ENCODE assay signal across 26 cellular contexts in genomic region chr5:138737494-138738265, GRCh38. TPM values are rescaled to one million over a fixed set of nuclear protein-coding genes. Genes with fewer than 3 reads are reported as not detected.
DNase-seq lines count a peak whose midpoint lies in the region; ATAC-seq and TF ChIP-seq lines count a peak whose summit lies in the region.
"Had no signal": no experiment of that assay in that cellular context is flagged by ENCODE, and none has a peak within 500 bp of the region (broad histone marks: within the 10 kb centered on the region; RNA-seq: fewer than 3 reads in every experiment).

No MANE protein-coding gene starts in this region.

- ATAC-seq in foreskin keratinocyte (peak; percentile 73), HG03196 (IDR thresholded peaks at IDR 0.05; ENCODE audit: unreplicated experiment) (no peak)
- ATAC-seq: activated CD8-positive, alpha-beta T cell treated with anti-CD3 and anti-CD28 coated beads, Interleukin-2, amount 10 ng/mL, durations not matched to agents 7 days and 5 days; left lobe of liver; psoas muscle; T-cell had no signal

- DNase-seq in NCI-H146 (lab: John Stamatoyannopoulos, UW): peak; percentile 16
- DNase-seq in NCI-H146 treated with DMSO at 0.1 percent for 48 hours (lab: John Stamatoyannopoulos, UW; ENCODE audit: unreplicated experiment): no peak
- DNase-seq in NCI-H526 (lab: John Stamatoyannopoulos, UW): peak; percentile 95 to 96
- DNase-seq in activated T-helper 2 cell treated with anti-CD3 and anti-CD28 coated beads, Interferon-gamma antibody, Interleukin-2, Interleukin-4, amounts not matched to agents 10 μg/mL and 5 μg/mL and 100 μg/mL, durations not matched to agents 14 hours and 24 hours and 36 hours (ENCODE audit: low spot score): no peak
- DNase-seq in foreskin keratinocyte: peak in 1 of 2 donors; percentile 48
- DNase-seq in NCI-H1436 treated with DMSO at 0.1 percent for 48 hours (lab: John Stamatoyannopoulos, UW): no peak
- DNase-seq in NCI-H1105 (lab: John Stamatoyannopoulos, UW): no peak
- DNase-seq: activated CD4-positive, CD25-positive, alpha-beta regulatory T cell treated with anti-CD3 and anti-CD28 coated beads, Interleukin-2, amount 50 U/mL, for 72 hours; activated CD8-positive, alpha-beta T cell treated with anti-CD3 and anti-CD28 coated beads, Interleukin-2, amount 10 ng/mL, durations not matched to agents 7 days and 5 days; CD4-positive, CD25-positive, alpha-beta regulatory T cell; central memory CD4-positive, alpha-beta T cell; dorsolateral prefrontal cortex; HCEC 1CT; mesendoderm; naive B cell; NCI-H1105 treated with DMSO at 0.1 percent for 48 hours; NCI-H2107; NCI-H524; psoas muscle; SHP77; stimulated activated CD4-positive, alpha-beta T cell treated with anti-CD3 and anti-CD28 coated beads, Interleukin-1b, Interleukin-23, amount 100 ng/mL, for 48 hours; T-cell had no signal

- intact Hi-C loops in activated T-helper 2 cell treated with anti-CD3 and anti-CD28 coated beads, Interferon-gamma antibody, Interleukin-2, Interleukin-4, amounts not matched to agents 10 μg/mL and 5 μg/mL and 100 μg/mL, durations not matched to agents 14 hours and 24 hours and 36 hours (cut with micrococcal nuclease): loop anchor here (1.0 to 5.0 kb wide), 5 partner anchors 17 to 160 kb away; partner anchors contain the start of gene HSPA9

- peak overlapping the region; percentile 92 for H3K27ac Mint-ChIP-seq in activated T-helper 2 cell treated with anti-CD3 and anti-CD28 coated beads, Interferon-gamma antibody, Interleukin-2, Interleukin-4, amounts not matched to agents 10 μg/mL and 5 μg/mL and 100 μg/mL, durations not matched to agents 14 hours and 24 hours and 36 hours
- H3K27ac Mint-ChIP-seq: activated CD8-positive, alpha-beta T cell treated with anti-CD3 and anti-CD28 coated beads, Interleukin-2, amount 10 ng/mL, durations not matched to agents 7 days and 5 days; CD4-positive, CD25-positive, alpha-beta regulatory T cell; T-cell had no signal

- H3K4me1 Mint-ChIP-seq in activated T-helper 2 cell treated with anti-CD3 and anti-CD28 coated beads, Interferon-gamma antibody, Interleukin-2, Interleukin-4, amounts not matched to agents 10 μg/mL and 5 μg/mL and 100 μg/mL, durations not matched to agents 14 hours and 24 hours and 36 hours (ENCODE audit: low read depth): peaks cover 38% of the 10 kb centered on the region

- TF ChIP-seq CTCF in foreskin keratinocyte (conservative IDR thresholded peaks at IDR 0.05): no peak

- H3K36me3 Mint-ChIP-seq in activated T-helper 2 cell treated with anti-CD3 and anti-CD28 coated beads, Interferon-gamma antibody, Interleukin-2, Interleukin-4, amounts not matched to agents 10 μg/mL and 5 μg/mL and 100 μg/mL, durations not matched to agents 14 hours and 24 hours and 36 hours (ENCODE audit: low read depth): no peaks in the 10 kb centered on the region
- H3K36me3 Mint-ChIP-seq: CD4-positive, CD25-positive, alpha-beta regulatory T cell; naive B cell; T-cell had no signal

- H3K27me3 Mint-ChIP-seq in activated T-helper 2 cell treated with anti-CD3 and anti-CD28 coated beads, Interferon-gamma antibody, Interleukin-2, Interleukin-4, amounts not matched to agents 10 μg/mL and 5 μg/mL and 100 μg/mL, durations not matched to agents 14 hours and 24 hours and 36 hours (ENCODE audit: low read depth): peaks cover 10% of the 10 kb centered on the region

- no peaks in the 10 kb centered on the region for H3K9me3 Mint-ChIP-seq in activated T-helper 2 cell treated with anti-CD3 and anti-CD28 coated beads, Interferon-gamma antibody, Interleukin-2, Interleukin-4, amounts not matched to agents 10 μg/mL and 5 μg/mL and 100 μg/mL, durations not matched to agents 14 hours and 24 hours and 36 hours
- H3K9me3 Mint-ChIP-seq: T-cell had no signal

- H3K27ac ChIP-seq in foreskin keratinocyte: peak overlapping the region; percentile 17
- H3K27ac ChIP-seq: 22Rv1, dorsolateral prefrontal cortex, HL-60, psoas muscle had no signal

- H3K4me1 ChIP-seq in foreskin keratinocyte: peaks cover 19% of the 10 kb centered on the region

- no peaks in the 10 kb centered on the region for H3K27me3 ChIP-seq in foreskin keratinocyte
- H3K27me3 ChIP-seq: dorsolateral prefrontal cortex had no signal

- no peak overlapping the region for H3K4me3 Mint-ChIP-seq in activated T-helper 2 cell treated with anti-CD3 and anti-CD28 coated beads, Interferon-gamma antibody, Interleukin-2, Interleukin-4, amounts not matched to agents 10 μg/mL and 5 μg/mL and 100 μg/mL, durations not matched to agents 14 hours and 24 hours and 36 hours (ENCODE audit: low read depth)
- H3K4me3 Mint-ChIP-seq: activated CD8-positive, alpha-beta T cell treated with anti-CD3 and anti-CD28 coated beads, Interleukin-2, amount 10 ng/mL, durations not matched to agents 7 days and 5 days; naive B cell; T-cell had no signal

RNA-seq across cellular contexts. Expression of gene CTNNA1, which starts 15.5 kb away (rescaled TPM):
- 272 and 298 TPM in 2 replicates for total RNA-seq in activated T-helper 2 cell treated with anti-CD3 and anti-CD28 coated beads, Interferon-gamma antibody, Interleukin-2, Interleukin-4, amounts not matched to agents 10 μg/mL and 5 μg/mL and 100 μg/mL, durations not matched to agents 14 hours and 24 hours and 36 hours
- total RNA-seq in foreskin keratinocyte: 250 and 266 TPM in 2 replicates
- 146 and 149 TPM in 2 replicates for polyA plus RNA-seq in foreskin keratinocyte

Comparison
In these comparisons a context has a peak if more than half of its experiments do, and no peak if none do; other contexts are left out.
1. DNase-seq: peak in NCI-H146 (single experiment) and NCI-H526 (2 of 2); none in NCI-H146 treated with DMSO at 0.1 percent for 48 hours (single experiment), activated T-helper 2 cell treated with anti-CD3 and anti-CD28 coated beads, Interferon-gamma antibody, Interleukin-2, Interleukin-4, amounts not matched to agents 10 μg/mL and 5 μg/mL and 100 μg/mL, durations not matched to agents 14 hours and 24 hours and 36 hours (single experiment), NCI-H1436 treated with DMSO at 0.1 percent for 48 hours (single experiment) and NCI-H1105 (single experiment).